ENCODE assay signal across 14 cellular contexts in genomic region chr3:191795196-191795595, GRCh38.
A peak's percentile ranks its signal among the peaks of the same experiment; 100 is the strongest.
DNase-seq lines count a peak whose midpoint lies in the region; ATAC-seq and TF ChIP-seq lines count a peak whose summit lies in the region.
"Had no signal": no experiment of that assay in that cellular context is flagged by ENCODE, and none has a peak within 500 bp of the region (broad histone marks: within the 10 kb centered on the region; RNA-seq: fewer than 3 reads in every experiment).

No MANE protein-coding gene starts in this region.

- no peaks in the 10 kb centered on the region for H3K4me1 ChIP-seq in aorta (ENCODE audit: control insufficient read depth in 1 of 2, insufficient read depth in 2 of 2, low read length in 2 of 2)
- H3K4me1 ChIP-seq: A549, BLaER1 had no signal

- peak; percentile 59 for ATAC-seq in left lobe of liver
- no peak for ATAC-seq in HG03439 (IDR thresholded peaks at IDR 0.05; ENCODE audit: unreplicated experiment)
- no peak for ATAC-seq in aorta (ENCODE audit: low FRiP score)
- ATAC-seq: A549, GM12878 had no signal

- no peak; the same call in 1 of the 2 replicates for TF ChIP-seq RAD21 in Ishikawa (IDR thresholded peaks at IDR 0.05; ENCODE audit: low read depth)

- no peaks in the 10 kb centered on the region for H3K27me3 ChIP-seq in aorta (ENCODE audit: control insufficient read depth in 1 of 2, insufficient read depth in 2 of 2, low read length in 1 of 2)
- H3K27me3 ChIP-seq: BLaER1 had no signal

- no peak for TF ChIP-seq EP300 in Ishikawa (IDR thresholded peaks at IDR 0.05; ENCODE audit: borderline replicate concordance)

- no peak overlapping the region for H3K27ac ChIP-seq in aorta (ENCODE audit: low read depth in 1 of 2, low read length in 2 of 2)
- H3K27ac ChIP-seq: A549, BLaER1 had no signal

- intact Hi-C loops in aorta (cut with DNase I): no loop called here

- H3K9me3 ChIP-seq in aorta (ENCODE audit: control insufficient read depth, low read length): no peaks in the 10 kb centered on the region
- H3K9me3 ChIP-seq: A549 had no signal

- H3K4me3 ChIP-seq in aorta (ENCODE audit: low read length in 2 of 2): no peak overlapping the region
- H3K4me3 ChIP-seq: A549, BLaER1, GM12878 had no signal

- 62 to 82% methylated on average over 1 of the region's 1 CpG for WGBS in aorta, 2 donors

- DNase-seq in NCI-H526 (lab: John Stamatoyannopoulos, UW) (peak; percentile 42 to 63), left lobe of liver (ENCODE audit: low spot score) (no peak), DMS79 (lab: John Stamatoyannopoulos, UW) (no peak), aorta (no peak)
- DNase-seq: CD4-positive, alpha-beta memory T cell; DMS153; DMS79 treated with DMSO at 0.1 percent for 48 hours; GF-D8; H9 had no signal

- no peaks in the 10 kb centered on the region for H3K36me3 ChIP-seq in aorta (ENCODE audit: control insufficient read depth in 1 of 2, insufficient read depth in 2 of 2, low read length in 1 of 2)
- H3K36me3 ChIP-seq: BLaER1 had no signal

TF ChIP-seq in Ishikawa, 13 proteins besides CTCF, POLR2A, EP300 and RAD21:
- TF ChIP-seq CREB1 (IDR thresholded peaks at IDR 0.05; ENCODE audit: low read depth): no peak
- TF ChIP-seq CEBPB (IDR thresholded peaks at IDR 0.05): peak; percentile 90

Comparison
In these comparisons a context has a peak if more than half of its experiments do, and no peak if none do; other contexts are left out.
1. DNase-seq: peak in NCI-H526 (2 of 2); none in left lobe of liver (single experiment), DMS79 (single experiment) and aorta (0 of 2).